In the genomic region with DNA sequence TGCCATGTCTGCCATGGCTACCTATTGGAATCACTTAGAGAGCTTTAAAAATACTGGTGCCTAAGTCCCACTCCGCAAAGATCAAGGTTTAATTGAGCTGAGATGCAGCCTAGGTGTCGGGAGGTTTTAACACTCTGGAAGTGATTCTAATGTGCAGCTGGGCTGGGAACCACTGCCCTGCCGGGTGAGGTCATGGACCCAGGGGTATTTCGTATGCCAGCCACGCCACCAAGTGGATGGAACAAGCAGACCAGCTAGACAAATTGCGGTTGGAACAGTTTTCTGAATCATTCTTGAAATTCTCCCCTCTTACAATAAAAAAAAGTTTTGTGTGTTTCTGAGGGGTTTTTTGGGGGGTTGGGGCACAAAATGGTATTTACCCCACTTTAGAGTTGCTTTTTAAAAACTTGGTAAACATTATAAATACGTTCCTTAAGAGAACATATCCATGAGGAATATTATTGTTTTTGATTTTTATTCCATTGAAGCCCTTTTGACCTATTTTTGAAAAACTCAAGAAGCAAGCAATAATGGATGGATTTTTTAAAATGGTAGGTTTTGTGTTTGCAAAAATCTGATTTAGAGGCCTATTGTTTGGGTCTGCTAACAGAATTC, we compare ENCODE assay signal across 1 cellular context.
TF ChIP-seq lines count a peak whose summit lies in the region.

No MANE protein-coding gene starts in this region.

TF ChIP-seq in GM12878, 131 proteins besides CTCF, POLR2A, EP300 and RAD21 (continued from another document):
- TF ChIP-seq RELB (IDR thresholded peaks at IDR 0.05; ENCODE audit: low read depth) (peak; percentile 50; the same call in 1 of the 2 replicates), SREBF1 (IDR thresholded peaks at IDR 0.05; ENCODE audit: low read length) (no peak), CBX5 (IDR thresholded peaks at IDR 0.05; ENCODE audit: low read depth) (0 out of 2 replicates have a peak, but pooled peaks have one; percentile 53), SREBF2 (IDR thresholded peaks at IDR 0.05; ENCODE audit: low read length) (no peak), MXI1 (IDR thresholded peaks at IDR 0.05; ENCODE audit: low read depth, low read length) (no peak), NBN (IDR thresholded peaks at IDR 0.05) (peak; percentile 62; the same call in 1 of the 2 replicates), SMAD1 (IDR thresholded peaks at IDR 0.05; ENCODE audit: low read depth, partially characterized antibody) (no peak), TBL1XR1 (IDR thresholded peaks at IDR 0.05; ENCODE audit: low read depth, low read length) (peak; percentile 74; the same call in 1 of the 2 replicates), MEF2B (IDR thresholded peaks at IDR 0.05; ENCODE audit: partially characterized antibody, poor library complexity, severe bottlenecking) (peak; percentile 79), ZNF687 (IDR thresholded peaks at IDR 0.05) (peak; percentile 84), TCF12 (IDR thresholded peaks at IDR 0.05; ENCODE audit: low read depth, low read length) (peak; percentile 88), FOXK2 (IDR thresholded peaks at IDR 0.05) (no peak), ZBED1 (IDR thresholded peaks at IDR 0.05; ENCODE audit: borderline replicate concordance) (peak; percentile 53; the same call in 1 of the 2 replicates), CEBPB (IDR thresholded peaks at IDR 0.05; ENCODE audit: borderline replicate concordance in 1 of 2, low read depth in 2 of 2, low read length in 2 of 2) (no peak), SIX5 (IDR thresholded peaks at IDR 0.05; ENCODE audit: low read depth, low read length, severe bottlenecking) (no peak), HSF1 (IDR thresholded peaks at IDR 0.05; ENCODE audit: low read depth, low read length) (no peak), PAX5 (IDR thresholded peaks at IDR 0.05; ENCODE audit: borderline replicate concordance, low read depth, low read length) (peak; percentile 46; the same call in 1 of the 2 replicates), STAT3 (IDR thresholded peaks at IDR 0.05; ENCODE audit: low read depth, low read length) (0 out of 2 replicates have a peak, but pooled peaks have one; percentile 61), ESRRA (IDR thresholded peaks at IDR 0.05; ENCODE audit: low read length) (no peak), RUNX3 (IDR thresholded peaks at IDR 0.05; ENCODE audit: low read length) (peak; percentile 96), SUPT20H (IDR thresholded peaks at IDR 0.05; ENCODE audit: borderline replicate concordance, control insufficient read depth, low read depth, low read length) (no peak), BCL11A (IDR thresholded peaks at IDR 0.05; ENCODE audit: low read depth, low read length) (peak; percentile 71), GABPA (IDR thresholded peaks at IDR 0.05; ENCODE audit: low read depth) (no peak), CHD2 (IDR thresholded peaks at IDR 0.05; ENCODE audit: borderline replicate concordance, low read depth, low read length) (no peak), LARP7 (IDR thresholded peaks at IDR 0.05) (peak; percentile 40; the same call in 1 of the 2 replicates), POLR2AphosphoS2 (IDR thresholded peaks at IDR 0.05; ENCODE audit: low read depth, low read length) (no peak), DPF2 (IDR thresholded peaks at IDR 0.05) (peak; percentile 71; the same call in 1 of the 2 replicates), CBX3 (IDR thresholded peaks at IDR 0.05; ENCODE audit: borderline replicate concordance, low read depth) (no peak)
- TF ChIP-seq, protein P1, sequence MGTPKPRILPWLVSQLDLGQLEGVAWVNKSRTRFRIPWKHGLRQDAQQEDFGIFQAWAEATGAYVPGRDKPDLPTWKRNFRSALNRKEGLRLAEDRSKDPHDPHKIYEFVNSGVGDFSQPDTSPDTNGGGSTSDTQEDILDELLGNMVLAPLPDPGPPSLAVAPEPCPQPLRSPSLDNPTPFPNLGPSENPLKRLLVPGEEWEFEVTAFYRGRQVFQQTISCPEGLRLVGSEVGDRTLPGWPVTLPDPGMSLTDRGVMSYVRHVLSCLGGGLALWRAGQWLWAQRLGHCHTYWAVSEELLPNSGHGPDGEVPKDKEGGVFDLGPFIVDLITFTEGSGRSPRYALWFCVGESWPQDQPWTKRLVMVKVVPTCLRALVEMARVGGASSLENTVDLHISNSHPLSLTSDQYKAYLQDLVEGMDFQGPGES (IDR thresholded peaks at IDR 0.05): no peak
- TF ChIP-seq, protein P2, sequence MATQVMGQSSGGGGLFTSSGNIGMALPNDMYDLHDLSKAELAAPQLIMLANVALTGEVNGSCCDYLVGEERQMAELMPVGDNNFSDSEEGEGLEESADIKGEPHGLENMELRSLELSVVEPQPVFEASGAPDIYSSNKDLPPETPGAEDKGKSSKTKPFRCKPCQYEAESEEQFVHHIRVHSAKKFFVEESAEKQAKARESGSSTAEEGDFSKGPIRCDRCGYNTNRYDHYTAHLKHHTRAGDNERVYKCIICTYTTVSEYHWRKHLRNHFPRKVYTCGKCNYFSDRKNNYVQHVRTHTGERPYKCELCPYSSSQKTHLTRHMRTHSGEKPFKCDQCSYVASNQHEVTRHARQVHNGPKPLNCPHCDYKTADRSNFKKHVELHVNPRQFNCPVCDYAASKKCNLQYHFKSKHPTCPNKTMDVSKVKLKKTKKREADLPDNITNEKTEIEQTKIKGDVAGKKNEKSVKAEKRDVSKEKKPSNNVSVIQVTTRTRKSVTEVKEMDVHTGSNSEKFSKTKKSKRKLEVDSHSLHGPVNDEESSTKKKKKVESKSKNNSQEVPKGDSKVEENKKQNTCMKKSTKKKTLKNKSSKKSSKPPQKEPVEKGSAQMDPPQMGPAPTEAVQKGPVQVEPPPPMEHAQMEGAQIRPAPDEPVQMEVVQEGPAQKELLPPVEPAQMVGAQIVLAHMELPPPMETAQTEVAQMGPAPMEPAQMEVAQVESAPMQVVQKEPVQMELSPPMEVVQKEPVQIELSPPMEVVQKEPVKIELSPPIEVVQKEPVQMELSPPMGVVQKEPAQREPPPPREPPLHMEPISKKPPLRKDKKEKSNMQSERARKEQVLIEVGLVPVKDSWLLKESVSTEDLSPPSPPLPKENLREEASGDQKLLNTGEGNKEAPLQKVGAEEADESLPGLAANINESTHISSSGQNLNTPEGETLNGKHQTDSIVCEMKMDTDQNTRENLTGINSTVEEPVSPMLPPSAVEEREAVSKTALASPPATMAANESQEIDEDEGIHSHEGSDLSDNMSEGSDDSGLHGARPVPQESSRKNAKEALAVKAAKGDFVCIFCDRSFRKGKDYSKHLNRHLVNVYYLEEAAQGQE (IDR thresholded peaks at IDR 0.05; ENCODE audit: low read depth, low read length): no peak
